Comparison of ENCODE assay signal across 7 cellular contexts in the genomic region with DNA sequence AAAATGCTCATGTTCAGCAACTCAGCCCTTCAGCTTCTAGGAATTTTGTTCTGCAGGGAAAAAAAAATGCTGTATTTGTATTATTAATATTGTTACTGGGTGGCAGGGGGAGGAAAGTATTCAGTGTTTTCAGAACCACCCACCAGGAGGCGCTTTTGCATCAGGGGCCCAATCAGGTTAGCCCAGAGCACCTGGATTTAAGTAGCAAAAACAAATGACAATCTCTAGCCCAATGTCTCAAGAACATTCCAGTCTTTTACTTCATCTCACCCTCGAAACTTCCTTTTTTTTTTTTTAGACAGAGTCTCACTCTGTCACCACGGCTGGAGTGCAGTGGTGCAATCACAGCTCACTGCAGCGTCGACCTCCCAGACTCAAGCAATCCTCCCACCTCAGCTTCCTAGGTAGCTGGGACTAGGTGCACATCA. TPM values are rescaled to one million over a fixed set of nuclear protein-coding genes. Genes with fewer than 3 reads are reported as not detected.
DNase-seq lines count a peak whose midpoint lies in the region; ATAC-seq and TF ChIP-seq lines count a peak whose summit lies in the region.

No MANE protein-coding gene starts in this region.

- no peaks in the 10 kb centered on the region for H3K36me3 ChIP-seq in lower lobe of right lung

- peak; percentile 67 for DNase-seq in GM10266 (ENCODE audit: extremely low spot score)
- peak; percentile 78 for DNase-seq in NAMALWA (ENCODE audit: low spot score)
- peak; percentile 70 for DNase-seq in T-helper 9 cell
- peak; percentile 63 for DNase-seq in astrocyte of the hippocampus (ENCODE audit: low read depth, low spot score)
- no peak for DNase-seq in lower lobe of right lung
- DNase-seq in stimulated activated CD8-positive, alpha-beta memory T cell treated with anti-CD3 and anti-CD28 coated beads, Interleukin-7, amount 100 ng/mL, for 4 hours (ENCODE audit: low read depth in 2 of 2) = peak; percentile 39 to 59
- no peak for DNase-seq in putamen (ENCODE audit: low spot score)

- H3K27me3 ChIP-seq in lower lobe of right lung (ENCODE audit: low read depth) = no peaks in the 10 kb centered on the region

- no peak overlapping the region for H3K4me3 ChIP-seq in lower lobe of right lung

- no peak overlapping the region for H3K27ac ChIP-seq in lower lobe of right lung

- H3K9me3 ChIP-seq in lower lobe of right lung = no peaks in the 10 kb centered on the region

- peak; percentile 61 to 66 for ATAC-seq in lower lobe of right lung

- TF ChIP-seq CTCF in GM10266 (IDR thresholded peaks at IDR 0.05; ENCODE audit: control insufficient read depth, insufficient read depth, low read depth, missing control alignments) (peak; percentile 79), lower lobe of right lung (IDR thresholded peaks at IDR 0.05) (peak; percentile 66)

- intact Hi-C loops in lower lobe of right lung (cut with DNase I) = no loop called here

- peaks cover 15% of the 10 kb centered on the region for H3K4me1 ChIP-seq in lower lobe of right lung

RNA-seq across cellular contexts. Expression of a gene that starts 0.6 kb away (rescaled TPM):
- total RNA-seq in lower lobe of right lung = not detected

Comparison
In these comparisons a context has a peak if more than half of its experiments do, and no peak if none do; other contexts are left out.
1. DNase-seq: peak in GM10266 (single experiment), NAMALWA (single experiment), T-helper 9 cell (single experiment), astrocyte of the hippocampus (single experiment) and stimulated activated CD8-positive, alpha-beta memory T cell treated with anti-CD3 and anti-CD28 coated beads, Interleukin-7, amount 100 ng/mL, for 4 hours (2 of 2); none in lower lobe of right lung (single experiment) and putamen (single experiment).